ENCODE assay signal across 10 cellular contexts in the genomic region with DNA sequence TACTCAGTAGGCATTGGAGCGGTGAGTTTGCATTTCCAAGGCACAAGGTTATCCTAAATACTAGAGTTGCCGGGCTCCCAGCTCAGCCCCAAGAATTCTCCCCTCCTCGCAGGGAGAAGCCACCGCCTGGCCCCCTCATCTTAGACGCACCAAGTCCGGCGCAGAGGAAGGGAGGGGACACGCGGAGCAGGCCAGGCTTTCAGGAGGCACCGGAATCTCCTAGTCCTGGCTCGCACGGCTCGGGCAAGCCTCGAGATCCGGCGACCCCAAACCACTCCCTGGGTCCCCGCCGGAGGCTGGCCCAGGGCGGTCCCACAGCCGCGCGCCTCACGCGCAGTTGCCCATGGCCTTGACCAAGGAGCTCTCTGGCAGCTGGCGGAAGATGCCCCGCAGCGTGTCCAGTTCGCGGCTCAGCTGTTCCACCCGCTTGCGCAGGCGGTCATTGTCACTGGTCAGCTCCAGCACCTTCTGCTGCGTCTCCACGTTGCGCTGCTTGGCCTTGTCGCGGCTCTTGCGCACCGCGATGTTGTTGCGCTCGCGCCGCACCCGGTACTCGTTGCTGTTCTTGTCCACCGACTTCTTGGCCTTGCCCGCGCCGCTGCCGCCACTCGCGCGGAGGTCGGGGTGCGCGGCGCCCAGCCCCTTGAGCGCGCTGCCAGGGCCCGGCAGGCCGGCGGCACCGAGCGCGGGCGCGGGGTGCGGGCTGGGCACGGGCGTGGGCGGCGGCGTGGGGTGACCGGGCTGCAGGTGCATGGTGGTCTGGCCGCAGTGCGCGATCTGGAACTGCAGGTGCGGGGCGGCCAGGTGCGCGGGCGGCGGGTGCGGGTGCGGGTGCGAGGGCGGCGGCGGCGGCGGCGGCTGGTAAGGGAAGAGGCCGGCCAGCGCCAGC. TPM values are rescaled to one million over a fixed set of nuclear protein-coding genes. Genes with fewer than 3 reads are reported as not detected.
DNase-seq lines count a peak whose midpoint lies in the region; ATAC-seq and TF ChIP-seq lines count a peak whose summit lies in the region.
"Had no signal": no experiment of that assay in that cellular context is flagged by ENCODE, and none has a peak within 500 bp of the region (broad histone marks: within the 10 kb centered on the region; RNA-seq: fewer than 3 reads in every experiment).

No MANE protein-coding gene starts in this region.

- H3K27me3 ChIP-seq in HUES48 (ENCODE audit: control insufficient read depth, insufficient read depth, low read length): peaks cover 55% of the 10 kb centered on the region
- H3K27me3 ChIP-seq: adrenal gland had no signal

- DNase-seq in AG04449 (ENCODE audit: low read depth, low spot score) (no peak), epidermal melanocyte (ENCODE audit: insufficient read length, low spot score) (peak; percentile 7), ureter (ENCODE audit: low spot score) (no peak), HFFc6 (no peak)

- POLR2A ChIA-PET in AG04449 (lab: Yijun Ruan, JAX): interaction anchor here (1.0 kb wide), 1 partner anchor 9 kb away, joined by 3 read pairs; no protein-coding TSS in a partner anchor

- H3K27ac ChIP-seq in HUES48 (ENCODE audit: low read depth, low read length): no peak overlapping the region

- no peak overlapping the region for H3K27ac Mint-ChIP-seq in nephron
- H3K27ac Mint-ChIP-seq in HFFc6: no peak overlapping the region

- ATAC-seq in HG03025 (IDR thresholded peaks at IDR 0.05; ENCODE audit: low FRiP score, unreplicated experiment) (no peak), GM21367 (IDR thresholded peaks at IDR 0.05; ENCODE audit: unreplicated experiment) (no peak)

- no peak for TF ChIP-seq CTCF in AG04449 (IDR thresholded peaks at IDR 0.05; ENCODE audit: insufficient read depth, low read length, missing control alignments)
- TF ChIP-seq CTCF in nephron (IDR thresholded peaks at IDR 0.05; ENCODE audit: unreplicated experiment in 3 of 3): no peak
- no peak for TF ChIP-seq CTCF in HFFc6 (IDR thresholded peaks at IDR 0.05)

- H3K4me1 ChIP-seq in HUES48 (ENCODE audit: control insufficient read depth, insufficient read depth, low read length): peaks cover 15% of the 10 kb centered on the region

- H3K9me3 Mint-ChIP-seq in nephron (no peaks in the 10 kb centered on the region), HFFc6 (no peaks in the 10 kb centered on the region)

- H3K4me1 Mint-ChIP-seq in nephron (peaks cover 26% of the 10 kb centered on the region), HFFc6 (ENCODE audit: low read depth) (peaks cover 21% of the 10 kb centered on the region)

- no peaks in the 10 kb centered on the region for H3K36me3 ChIP-seq in HUES48 (ENCODE audit: control insufficient read depth, insufficient read depth, low read length)
- H3K36me3 ChIP-seq: adrenal gland, MG63 had no signal

- CTCF ChIA-PET in AG04449 (lab: Yijun Ruan, JAX): interaction anchor here (1.3 to 1.5 kb wide), 2 partner anchors 15 to 105 kb away, joined by 3 read pairs; no protein-coding TSS in a partner anchor

- H3K36me3 Mint-ChIP-seq in nephron (ENCODE audit: low read depth) (no peaks in the 10 kb centered on the region), HFFc6 (ENCODE audit: low read depth) (no peaks in the 10 kb centered on the region)

- H3K4me3 ChIP-seq in AG04449 (ENCODE audit: low read depth, low read length): peak overlapping the region; percentile 23; the same call in 1 of the 2 replicates
- H3K4me3 ChIP-seq in HUES48 (ENCODE audit: low read depth, low read length): peak overlapping the region; percentile 70

- no peak overlapping the region for H3K9ac ChIP-seq in HUES48 (ENCODE audit: low read depth, low read length)

- peak overlapping the region; percentile 68 to 78 (median 74) for H3K4me3 Mint-ChIP-seq in nephron
- no peak overlapping the region for H3K4me3 Mint-ChIP-seq in HFFc6

- no peaks in the 10 kb centered on the region for H3K9me3 ChIP-seq in HUES48 (ENCODE audit: control insufficient read depth, insufficient read depth, low read length)
- H3K9me3 ChIP-seq: adrenal gland, MG63 had no signal

- H3K27me3 Mint-ChIP-seq in nephron (ENCODE audit: low read depth): peaks cover 53% of the 10 kb centered on the region
- peaks cover 26% of the 10 kb centered on the region for H3K27me3 Mint-ChIP-seq in HFFc6 (ENCODE audit: insufficient read depth)

RNA-seq across cellular contexts. Expression of a gene that starts 1.1 kb away (rescaled TPM):
- total RNA-seq in ureter: 34.1 TPM
- total RNA-seq in HFFc6 (2021; fragmentation: NEBNext Ultra II Directional; extraction: Animal tissue kit (Norgen Biotek cat#: 25700)): under 1 TPM in 5 of 6 experiments, not detected in 1; 0.12 to 0.24 (median 0.14) TPM

Comparison
In these comparisons a context has a peak if more than half of its experiments do, and no peak if none do; other contexts are left out.
1. RNA of a gene that starts 1.1 kb away (total RNA-seq): 34.1 TPM in ureter (single experiment); 0.12 to 0.24 TPM in HFFc6; every median in the first group is over 10 times any median in the second.